Comparison of ENCODE assay signal across 8 cellular contexts in the genomic region with DNA sequence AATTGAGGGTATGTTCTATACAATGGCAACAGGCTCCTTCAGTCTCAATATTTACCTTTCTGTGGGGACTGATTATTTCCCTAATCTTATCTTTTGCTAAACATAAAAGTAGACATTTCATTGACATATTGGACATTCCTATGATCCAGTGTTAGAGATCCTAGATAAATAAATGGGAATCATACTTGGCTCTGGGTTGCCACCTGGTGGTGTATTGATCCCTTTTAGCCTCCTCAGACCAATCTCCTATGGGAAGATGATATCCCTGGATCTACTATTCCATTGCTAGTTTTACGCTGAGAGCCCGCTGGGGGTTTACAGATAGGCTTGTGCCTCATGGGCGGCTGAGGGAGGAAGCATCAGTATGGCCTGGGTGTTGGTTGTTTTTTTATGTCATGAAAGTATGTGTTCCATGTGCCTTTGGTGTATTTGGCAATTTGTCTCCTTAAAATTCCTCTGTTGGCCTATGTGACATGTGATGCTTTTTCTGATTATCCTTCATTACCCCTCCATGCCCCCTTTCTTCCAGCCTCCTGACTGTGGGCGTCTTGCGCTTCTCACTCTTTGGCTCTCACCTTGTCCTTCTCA. TPM values are rescaled to one million over a fixed set of nuclear protein-coding genes. Genes with fewer than 3 reads are reported as not detected.
DNase-seq lines count a peak whose midpoint lies in the region; ATAC-seq, FAIRE-seq and TF ChIP-seq lines count a peak whose summit lies in the region.

No MANE protein-coding gene starts in this region.

- no peaks in the 10 kb centered on the region for H3K9me3 ChIP-seq in esophagus squamous epithelium
- H3K9me3 ChIP-seq in pancreas = no peaks in the 10 kb centered on the region

- H3K27me3 ChIP-seq in esophagus squamous epithelium (no peaks in the 10 kb centered on the region), pancreas (no peaks in the 10 kb centered on the region)

- intact Hi-C loops in esophagus squamous epithelium (cut with DNase I) (no loop called here), pancreas (cut with DNase I) (loop anchor here in 1 of 3 donors (10.0 kb wide), 1 partner anchor 1702 kb away; no protein-coding TSS in a partner anchor)

- TF ChIP-seq CTCF in GM10266 (IDR thresholded peaks at IDR 0.05; ENCODE audit: control insufficient read depth, insufficient read depth, low read depth, missing control alignments) (peak; percentile 8), esophagus squamous epithelium (IDR thresholded peaks at IDR 0.05) (peak in 5 of 6 experiments; percentile 41 to 70 (median 51)), pancreas (IDR thresholded peaks at IDR 0.05) (peak; percentile 27 to 50 (median 46))

- TF ChIP-seq POLR2A in esophagus squamous epithelium (IDR thresholded peaks at IDR 0.05) = no peak

- H3K4me3 ChIP-seq in esophagus squamous epithelium (no peak overlapping the region), pancreas (no peak overlapping the region)

- H3K4me1 ChIP-seq in esophagus squamous epithelium (peaks cover 0 to 13% (median 9%) of the 10 kb centered on the region in 3 donors), pancreas (peaks cover 0 to 4% (median 0%) of the 10 kb centered on the region in 3 donors)

- no peaks in the 10 kb centered on the region for H3K36me3 ChIP-seq in esophagus squamous epithelium
- H3K36me3 ChIP-seq in pancreas = no peaks in the 10 kb centered on the region

- peak; percentile 85 to 90 (median 88) for ATAC-seq in pancreas

- DNase-seq in GM10266 (ENCODE audit: extremely low spot score) = no peak
- peak; percentile 50 for DNase-seq in NCI-H748 (lab: John Stamatoyannopoulos, UW; ENCODE audit: unreplicated experiment)
- DNase-seq in esophagus squamous epithelium (lab: John Stamatoyannopoulos, UW) = no peak
- peak in 2 of 6 donors; percentile 21 to 51 for DNase-seq in pancreas
- DNase-seq in activated naive CD4-positive, alpha-beta T cell (lab: John Stamatoyannopoulos, UW) = no peak
- DNase-seq in NCI-H1694 treated with DMSO at 0.1 percent for 48 hours (lab: John Stamatoyannopoulos, UW) = no peak
- no peak for DNase-seq in activated CD4-positive, alpha-beta T cell treated with anti-CD3 and anti-CD28 coated beads for 48 hours
- no peak for DNase-seq in amniotic stem cell (lab: John Stamatoyannopoulos, UW)

- H3K27ac ChIP-seq in esophagus squamous epithelium (no peak overlapping the region), pancreas (no peak overlapping the region)

- 57 to 74% methylated on average over 5 of the region's 5 CpGs for WGBS in esophagus squamous epithelium, 2 donors
- WGBS in pancreas, 2 donors = 32 to 37% methylated on average over 5 of the region's 5 CpGs

- FAIRE-seq in pancreas (lab: Jason Lieb, UNC) = peak; percentile 66

RNA-seq across cellular contexts. Expression of gene CELF2, which starts 18.8 kb away (rescaled TPM):
- total RNA-seq in esophagus squamous epithelium (10 to 100 TPM in 2 of 4 donors, 1 to 10 TPM in 2; 4.2 to 62.4 (median 13.5) TPM), pancreas (10 to 100 TPM in 1 of 6 donors, 1 to 10 TPM in 5; 1.2 to 11.7 (median 3.8) TPM)
- polyA plus RNA-seq in pancreas = 1 to 10 TPM; 1.4 to 1.6 TPM
